Comparison of ENCODE assay signal across 12 cellular contexts in the genomic region with DNA sequence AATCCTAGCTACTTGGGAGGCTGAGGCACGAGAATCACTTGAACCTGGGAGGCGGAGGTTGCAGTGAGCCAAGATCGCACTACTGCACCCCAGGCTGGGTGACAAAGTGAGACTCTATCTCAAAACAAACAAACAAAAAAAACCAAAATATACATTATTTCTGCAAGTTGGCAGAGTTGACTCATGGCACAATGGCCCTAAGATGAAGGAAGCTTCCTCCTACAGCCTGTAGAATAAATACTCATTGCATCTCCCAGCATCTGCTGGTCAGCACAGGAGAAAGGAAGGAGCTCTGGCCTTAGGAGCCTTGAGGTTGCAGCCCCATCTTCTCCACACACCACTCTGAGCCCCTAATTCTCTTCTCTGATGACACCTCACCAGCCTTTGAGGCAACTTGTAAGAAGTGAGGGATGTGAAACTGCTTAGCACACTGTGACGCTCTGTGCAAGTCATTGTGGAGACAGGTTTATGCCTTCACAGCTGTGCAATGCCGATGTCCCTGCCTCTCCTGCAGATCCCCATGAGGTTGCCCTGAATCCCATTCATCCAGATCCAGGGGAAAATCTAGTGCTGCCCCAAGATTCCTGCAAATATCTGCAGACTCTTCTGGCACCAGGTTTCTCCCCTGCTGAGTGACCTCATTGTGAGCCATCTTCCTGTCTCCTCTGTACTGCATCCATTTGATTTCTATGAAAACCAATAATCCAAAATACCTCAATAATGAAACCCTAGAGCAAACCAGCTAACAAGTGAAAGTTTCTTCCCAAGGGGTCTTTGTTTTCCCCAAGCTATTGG.
A peak's percentile ranks its signal among the peaks of the same experiment; 100 is the strongest.
DNase-seq lines count a peak whose midpoint lies in the region; ATAC-seq, FAIRE-seq and TF ChIP-seq lines count a peak whose summit lies in the region.
"Had no signal": no experiment of that assay in that cellular context is flagged by ENCODE, and none has a peak within 500 bp of the region (broad histone marks: within the 10 kb centered on the region; RNA-seq: fewer than 3 reads in every experiment).

No MANE protein-coding gene starts in this region.

- H3K9me1 ChIP-seq in endothelial cell of umbilical vein (replicated peaks; ENCODE audit: control insufficient read depth, extremely low read depth, insufficient read depth, low read length): no peaks in the 10 kb centered on the region

- no peaks in the 10 kb centered on the region for H3K27me3 ChIP-seq in endothelial cell of umbilical vein (ENCODE audit: control insufficient read depth in 2 of 2, insufficient read depth in 2 of 2, low read length in 2 of 2)
- peaks cover 0 to 12% (median 0%) of the 10 kb centered on the region in 3 donors for H3K27me3 ChIP-seq in stomach

- CTCF ChIA-PET in activated CD8-positive, alpha-beta memory T cell treated with anti-CD3 and anti-CD28 coated beads, Interleukin-2, amount 10 ng/mL, durations not matched to agents 7 days and 5 days (lab: Charles Lee): interaction anchor here (1.5 to 2.9 kb wide), 5 partner anchors 10 to 101 kb away, joined by 3 to 15 read pairs (median 8); no protein-coding TSS in a partner anchor
- CTCF ChIA-PET in endothelial cell of umbilical vein (lab: Charles Lee): interaction anchor here (1.1 kb wide), 1 partner anchor 16 kb away, joined by 3 read pairs; no protein-coding TSS in a partner anchor

- no peaks in the 10 kb centered on the region for H3K36me3 ChIP-seq in endothelial cell of umbilical vein (ENCODE audit: control insufficient read depth in 2 of 2, extremely low read depth in 1 of 2, insufficient read depth in 2 of 2, low read length in 2 of 2)
- H3K36me3 ChIP-seq in stomach: peaks cover 0 to 61% (median 20%) of the 10 kb centered on the region in 4 donors

- BruUV-seq in endothelial cell of umbilical vein (replicated peaks; lab: Mats Ljungman, UMichigan): no TSS peak

- TF ChIP-seq CTCF in endothelial cell of umbilical vein (IDR thresholded peaks at IDR 0.05; ENCODE audit: extremely low read depth in 1 of 2, insufficient read depth in 1 of 2, low read depth in 1 of 2, low read length in 2 of 2) (no peak), stomach (IDR thresholded peaks at IDR 0.05) (no peak)

- no peak for TF ChIP-seq POLR2A in endothelial cell of umbilical vein (IDR thresholded peaks at IDR 0.05; ENCODE audit: low read depth, low read length)
- TF ChIP-seq POLR2A in stomach (IDR thresholded peaks at IDR 0.05): no peak

- no peak for FAIRE-seq in endothelial cell of umbilical vein (lab: Jason Lieb, UNC)

- DNase-seq in activated CD8-positive, alpha-beta memory T cell treated with anti-CD3 and anti-CD28 coated beads, Interleukin-2, amount 10 ng/mL, durations not matched to agents 7 days and 5 days: no peak
- no peak for DNase-seq in activated CD8-positive, alpha-beta memory T cell treated with anti-CD3 and anti-CD28 coated beads, Interleukin-2, amount 50 U/mL, for 48 hours
- DNase-seq in NOMO-1 treated with DMSO at 0.1 percent for 48 hours (lab: John Stamatoyannopoulos, UW; ENCODE audit: unreplicated experiment): peak; percentile 92
- DNase-seq in endothelial cell of umbilical vein (ENCODE audit: low read depth, low spot score): no peak
- DNase-seq in stomach: no peak
- DNase-seq in HT-29 (ENCODE audit: low spot score): no peak
- DNase-seq in D341Med (ENCODE audit: low spot score): no peak
- DNase-seq: ACHN, NCI-H774 had no signal

- no peak for TF ChIP-seq EP300 in stomach (IDR thresholded peaks at IDR 0.05)

- H3K4me2 ChIP-seq in endothelial cell of umbilical vein (ENCODE audit: insufficient read depth, low read length): no peak overlapping the region
- H3K4me2 ChIP-seq: GM23338 had no signal

- H3K27me3 Mint-ChIP-seq in activated CD8-positive, alpha-beta memory T cell treated with anti-CD3 and anti-CD28 coated beads, Interleukin-2, amount 10 ng/mL, durations not matched to agents 7 days and 5 days: no peaks in the 10 kb centered on the region

- POLR2A ChIA-PET in endothelial cell of umbilical vein (lab: Charles Lee): no interaction called here

- H3K4me3 Mint-ChIP-seq in activated CD8-positive, alpha-beta memory T cell treated with anti-CD3 and anti-CD28 coated beads, Interleukin-2, amount 10 ng/mL, durations not matched to agents 7 days and 5 days: no peak overlapping the region
- H3K4me3 Mint-ChIP-seq: GM23338, WTC11 had no signal

- H3K4me1 ChIP-seq in endothelial cell of umbilical vein (ENCODE audit: control insufficient read depth, extremely low read depth, insufficient read depth, low read length) (peaks cover 6% of the 10 kb centered on the region), stomach (peaks cover 0 to 27% (median 6%) of the 10 kb centered on the region in 4 donors)

- H3K79me2 ChIP-seq in endothelial cell of umbilical vein (ENCODE audit: control insufficient read depth, insufficient read depth, low read length): no peaks in the 10 kb centered on the region

- H3K27ac ChIP-seq in endothelial cell of umbilical vein (ENCODE audit: insufficient read depth, low read depth, low read length) (no peak overlapping the region), stomach (peak overlapping the region in 4 of 5 donors; percentile 17 to 66 (median 50))

- peaks cover 14% of the 10 kb centered on the region for H3K36me3 Mint-ChIP-seq in activated CD8-positive, alpha-beta memory T cell treated with anti-CD3 and anti-CD28 coated beads, Interleukin-2, amount 10 ng/mL, durations not matched to agents 7 days and 5 days
- H3K36me3 Mint-ChIP-seq: WTC11 had no signal

- intact Hi-C loops in endothelial cell of umbilical vein (cut with micrococcal nuclease) (no loop called here), stomach (cut with DNase I; ENCODE audit: low total_unique reads) (no loop called here)

- no peak overlapping the region for H2AFZ ChIP-seq in endothelial cell of umbilical vein (ENCODE audit: low read depth, low read length)
- H2AFZ ChIP-seq: GM23338 had no signal

- peaks cover 60% of the 10 kb centered on the region for H3K4me1 Mint-ChIP-seq in activated CD8-positive, alpha-beta memory T cell treated with anti-CD3 and anti-CD28 coated beads, Interleukin-2, amount 10 ng/mL, durations not matched to agents 7 days and 5 days
- H3K4me1 Mint-ChIP-seq: WTC11 had no signal

- dilution Hi-C loops in endothelial cell of umbilical vein (cut with MboI; ENCODE audit: extremely low pct_ligation_motif_present, low sequenced_read_pairs): no loop called here

- no peaks in the 10 kb centered on the region for H4K20me1 ChIP-seq in endothelial cell of umbilical vein (replicated peaks; ENCODE audit: control insufficient read depth, extremely low read depth, insufficient read depth, low read length)

- H3K4me3 ChIP-seq in endothelial cell of umbilical vein (replicated peaks in 1 of 3; ENCODE audit: insufficient read depth in 1 of 3, low read depth in 1 of 3, low read length in 3 of 3): no peak overlapping the region
- no peak overlapping the region for H3K4me3 ChIP-seq in stomach
- H3K4me3 ChIP-seq: GM23338 had no signal

- H3K9me3 Mint-ChIP-seq in activated CD8-positive, alpha-beta memory T cell treated with anti-CD3 and anti-CD28 coated beads, Interleukin-2, amount 10 ng/mL, durations not matched to agents 7 days and 5 days (ENCODE audit: low read depth): peaks cover 7% of the 10 kb centered on the region

- H3K9me3 ChIP-seq in endothelial cell of umbilical vein (replicated peaks; ENCODE audit: control insufficient read depth, insufficient read depth, low read length) (no peaks in the 10 kb centered on the region), stomach (peaks cover 0 to 4% (median 2%) of the 10 kb centered on the region in 4 donors)

- peak overlapping the region; percentile 55 for H3K27ac Mint-ChIP-seq in activated CD8-positive, alpha-beta memory T cell treated with anti-CD3 and anti-CD28 coated beads, Interleukin-2, amount 10 ng/mL, durations not matched to agents 7 days and 5 days
- H3K27ac Mint-ChIP-seq: GM23338, WTC11 had no signal

- H3K9ac ChIP-seq in endothelial cell of umbilical vein (replicated peaks; ENCODE audit: extremely low read depth, insufficient read depth, low read length): no peak overlapping the region

- no peak for ATAC-seq in activated CD8-positive, alpha-beta memory T cell treated with anti-CD3 and anti-CD28 coated beads, Interleukin-2, amount 10 ng/mL, durations not matched to agents 7 days and 5 days
- no peak for ATAC-seq in GM21360 (IDR thresholded peaks at IDR 0.05; ENCODE audit: unreplicated experiment)
- ATAC-seq: GM23338, WTC11 had no signal

- WGBS in stomach, 5 donors: 78 to 93% (median 90%) methylated on average over 5 of the region's 5 CpGs

TF ChIP-seq in endothelial cell of umbilical vein, 7 proteins besides CTCF, POLR2A, EP300 and RAD21:
- peak; percentile 74 for TF ChIP-seq FOS (IDR thresholded peaks at IDR 0.05; ENCODE audit: borderline replicate concordance, insufficient read depth, low read length)
- TF ChIP-seq, protein P1, sequence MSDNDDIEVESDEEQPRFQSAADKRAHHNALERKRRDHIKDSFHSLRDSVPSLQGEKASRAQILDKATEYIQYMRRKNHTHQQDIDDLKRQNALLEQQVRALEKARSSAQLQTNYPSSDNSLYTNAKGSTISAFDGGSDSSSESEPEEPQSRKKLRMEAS (IDR thresholded peaks at IDR 0.05; ENCODE audit: insufficient read depth, insufficient read length): no peak
TF ChIP-seq in endothelial cell of umbilical vein: peak in this region for 1.
